In the genomic region with DNA sequence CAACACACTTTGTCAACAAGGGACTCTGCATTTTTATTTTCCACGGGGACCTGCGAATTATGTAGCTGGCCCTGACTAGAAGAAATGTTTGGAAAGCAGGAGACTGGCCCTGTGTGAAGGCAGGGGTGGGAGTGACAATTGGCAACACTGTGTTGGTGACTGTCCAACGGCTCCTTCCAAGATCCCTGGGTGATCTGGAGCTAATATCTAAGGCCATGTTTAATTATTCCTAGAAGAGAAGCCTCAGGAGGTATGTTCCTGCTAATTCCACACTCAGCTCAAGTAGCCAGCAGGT, we compare ENCODE assay signal across 3 cellular contexts.
A peak's percentile ranks its signal among the peaks of the same experiment; 100 is the strongest.
TF ChIP-seq lines count a peak whose summit lies in the region.

No MANE protein-coding gene starts in this region.

TF ChIP-seq in A549, 52 proteins besides CTCF, POLR2A, EP300 and RAD21:
- no peak for TF ChIP-seq HOXB13 (CRISPR knock-in tag; IDR thresholded peaks at IDR 0.05; ENCODE audit: low read depth)
- no peak for TF ChIP-seq POLR2AphosphoS2 (conservative IDR thresholded peaks at IDR 0.05; ENCODE audit: low read length)
- TF ChIP-seq, protein P1, sequence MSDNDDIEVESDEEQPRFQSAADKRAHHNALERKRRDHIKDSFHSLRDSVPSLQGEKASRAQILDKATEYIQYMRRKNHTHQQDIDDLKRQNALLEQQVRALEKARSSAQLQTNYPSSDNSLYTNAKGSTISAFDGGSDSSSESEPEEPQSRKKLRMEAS (IDR thresholded peaks at IDR 0.05) = no peak
- TF ChIP-seq, protein P2, sequence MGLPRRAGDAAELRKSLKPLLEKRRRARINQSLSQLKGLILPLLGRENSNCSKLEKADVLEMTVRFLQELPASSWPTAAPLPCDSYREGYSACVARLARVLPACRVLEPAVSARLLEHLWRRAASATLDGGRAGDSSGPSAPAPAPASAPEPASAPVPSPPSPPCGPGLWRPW (IDR thresholded peaks at IDR 0.05) = no peak
- TF ChIP-seq CEBPB (IDR thresholded peaks at IDR 0.05) = no peak
- TF ChIP-seq FOXS1 (CRISPR knock-in tag; IDR thresholded peaks at IDR 0.05) = no peak
- TF ChIP-seq ZFP36 (IDR thresholded peaks at IDR 0.05; ENCODE audit: borderline replicate concordance, partially characterized antibody) = no peak
- TF ChIP-seq, protein P3, sequence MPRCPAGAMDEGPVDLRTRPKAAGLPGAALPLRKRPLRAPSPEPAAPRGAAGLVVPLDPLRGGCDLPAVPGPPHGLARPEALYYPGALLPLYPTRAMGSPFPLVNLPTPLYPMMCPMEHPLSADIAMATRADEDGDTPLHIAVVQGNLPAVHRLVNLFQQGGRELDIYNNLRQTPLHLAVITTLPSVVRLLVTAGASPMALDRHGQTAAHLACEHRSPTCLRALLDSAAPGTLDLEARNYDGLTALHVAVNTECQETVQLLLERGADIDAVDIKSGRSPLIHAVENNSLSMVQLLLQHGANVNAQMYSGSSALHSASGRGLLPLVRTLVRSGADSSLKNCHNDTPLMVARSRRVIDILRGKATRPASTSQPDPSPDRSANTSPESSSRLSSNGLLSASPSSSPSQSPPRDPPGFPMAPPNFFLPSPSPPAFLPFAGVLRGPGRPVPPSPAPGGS (IDR thresholded peaks at IDR 0.05) = no peak
- TF ChIP-seq KDM1A (IDR thresholded peaks at IDR 0.05; ENCODE audit: low read depth) = no peak
- no peak for TF ChIP-seq TFCP2L1 (CRISPR knock-in tag; IDR thresholded peaks at IDR 0.05)
- TF ChIP-seq BHLHE40 (IDR thresholded peaks at IDR 0.05; ENCODE audit: low read depth, low read length) = no peak
- no peak for TF ChIP-seq FOSL2 (IDR thresholded peaks at IDR 0.05)
- TF ChIP-seq FOSL2 (CRISPR knock-in tag; IDR thresholded peaks at IDR 0.05) = no peak
- TF ChIP-seq CBX2 (IDR thresholded peaks at IDR 0.05; ENCODE audit: borderline replicate concordance, low read depth) = no peak
- no peak for TF ChIP-seq HDAC2 (IDR thresholded peaks at IDR 0.05)
- no peak for TF ChIP-seq NFE2L2 (conservative IDR thresholded peaks at IDR 0.05; ENCODE audit: low read length)
- no peak for TF ChIP-seq CBX8 (IDR thresholded peaks at IDR 0.05)
- TF ChIP-seq ZNF302 (CRISPR knock-in tag; IDR thresholded peaks at IDR 0.05) = no peak

TF ChIP-seq in HCT116, 20 proteins besides CTCF, POLR2A, EP300 and RAD21:
- TF ChIP-seq, protein P1 (IDR thresholded peaks at IDR 0.05) = no peak
- no peak for TF ChIP-seq JUND (IDR thresholded peaks at IDR 0.05)
- no peak for TF ChIP-seq EGR1 (IDR thresholded peaks at IDR 0.05; ENCODE audit: low read depth)
- TF ChIP-seq, protein P4, sequence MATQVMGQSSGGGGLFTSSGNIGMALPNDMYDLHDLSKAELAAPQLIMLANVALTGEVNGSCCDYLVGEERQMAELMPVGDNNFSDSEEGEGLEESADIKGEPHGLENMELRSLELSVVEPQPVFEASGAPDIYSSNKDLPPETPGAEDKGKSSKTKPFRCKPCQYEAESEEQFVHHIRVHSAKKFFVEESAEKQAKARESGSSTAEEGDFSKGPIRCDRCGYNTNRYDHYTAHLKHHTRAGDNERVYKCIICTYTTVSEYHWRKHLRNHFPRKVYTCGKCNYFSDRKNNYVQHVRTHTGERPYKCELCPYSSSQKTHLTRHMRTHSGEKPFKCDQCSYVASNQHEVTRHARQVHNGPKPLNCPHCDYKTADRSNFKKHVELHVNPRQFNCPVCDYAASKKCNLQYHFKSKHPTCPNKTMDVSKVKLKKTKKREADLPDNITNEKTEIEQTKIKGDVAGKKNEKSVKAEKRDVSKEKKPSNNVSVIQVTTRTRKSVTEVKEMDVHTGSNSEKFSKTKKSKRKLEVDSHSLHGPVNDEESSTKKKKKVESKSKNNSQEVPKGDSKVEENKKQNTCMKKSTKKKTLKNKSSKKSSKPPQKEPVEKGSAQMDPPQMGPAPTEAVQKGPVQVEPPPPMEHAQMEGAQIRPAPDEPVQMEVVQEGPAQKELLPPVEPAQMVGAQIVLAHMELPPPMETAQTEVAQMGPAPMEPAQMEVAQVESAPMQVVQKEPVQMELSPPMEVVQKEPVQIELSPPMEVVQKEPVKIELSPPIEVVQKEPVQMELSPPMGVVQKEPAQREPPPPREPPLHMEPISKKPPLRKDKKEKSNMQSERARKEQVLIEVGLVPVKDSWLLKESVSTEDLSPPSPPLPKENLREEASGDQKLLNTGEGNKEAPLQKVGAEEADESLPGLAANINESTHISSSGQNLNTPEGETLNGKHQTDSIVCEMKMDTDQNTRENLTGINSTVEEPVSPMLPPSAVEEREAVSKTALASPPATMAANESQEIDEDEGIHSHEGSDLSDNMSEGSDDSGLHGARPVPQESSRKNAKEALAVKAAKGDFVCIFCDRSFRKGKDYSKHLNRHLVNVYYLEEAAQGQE (IDR thresholded peaks at IDR 0.05; ENCODE audit: low read depth) = no peak
- no peak for TF ChIP-seq ELF1 (IDR thresholded peaks at IDR 0.05; ENCODE audit: borderline replicate concordance, low read depth)
- TF ChIP-seq EZH2phosphoT487 (IDR thresholded peaks at IDR 0.05; ENCODE audit: borderline replicate concordance) = no peak
- no peak for TF ChIP-seq EZH2 (IDR thresholded peaks at IDR 0.05)
- TF ChIP-seq SP1 (IDR thresholded peaks at IDR 0.05; ENCODE audit: low read depth) = no peak
- TF ChIP-seq, protein P5, sequence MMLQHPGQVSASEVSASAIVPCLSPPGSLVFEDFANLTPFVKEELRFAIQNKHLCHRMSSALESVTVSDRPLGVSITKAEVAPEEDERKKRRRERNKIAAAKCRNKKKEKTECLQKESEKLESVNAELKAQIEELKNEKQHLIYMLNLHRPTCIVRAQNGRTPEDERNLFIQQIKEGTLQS (IDR thresholded peaks at IDR 0.05) = no peak
- no peak for TF ChIP-seq SRF (IDR thresholded peaks at IDR 0.05; ENCODE audit: low read depth)
- no peak for TF ChIP-seq YY1 (IDR thresholded peaks at IDR 0.05; ENCODE audit: extremely low read depth, insufficient replicate concordance, low read depth, low read length)
- no peak for TF ChIP-seq TCF7L2 (IDR thresholded peaks at IDR 0.05; ENCODE audit: borderline replicate concordance, extremely low read depth, insufficient read depth, insufficient read length)
- TF ChIP-seq CBX3 (IDR thresholded peaks at IDR 0.05; ENCODE audit: low read depth) = no peak

TF ChIP-seq in K562, 482 proteins besides CTCF, POLR2A, EP300 and RAD21:
- TF ChIP-seq MTA2 (IDR thresholded peaks at IDR 0.05; ENCODE audit: low read depth) = no peak
- no peak for TF ChIP-seq HSF4 (CRISPR knock-in tag; IDR thresholded peaks at IDR 0.05; ENCODE audit: borderline replicate concordance)
- peak; percentile 28 for TF ChIP-seq RBBP5 (IDR thresholded peaks at IDR 0.05; ENCODE audit: borderline replicate concordance, insufficient read depth, low read length, poor library complexity, severe bottlenecking)
- TF ChIP-seq, protein P6, sequence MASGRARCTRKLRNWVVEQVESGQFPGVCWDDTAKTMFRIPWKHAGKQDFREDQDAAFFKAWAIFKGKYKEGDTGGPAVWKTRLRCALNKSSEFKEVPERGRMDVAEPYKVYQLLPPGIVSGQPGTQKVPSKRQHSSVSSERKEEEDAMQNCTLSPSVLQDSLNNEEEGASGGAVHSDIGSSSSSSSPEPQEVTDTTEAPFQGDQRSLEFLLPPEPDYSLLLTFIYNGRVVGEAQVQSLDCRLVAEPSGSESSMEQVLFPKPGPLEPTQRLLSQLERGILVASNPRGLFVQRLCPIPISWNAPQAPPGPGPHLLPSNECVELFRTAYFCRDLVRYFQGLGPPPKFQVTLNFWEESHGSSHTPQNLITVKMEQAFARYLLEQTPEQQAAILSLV (tag; IDR thresholded peaks at IDR 0.05) = 0 out of 2 replicates have a peak, but pooled peaks have one; percentile 5
- no peak for TF ChIP-seq SMAD3 (CRISPR knock-in tag; conservative IDR thresholded peaks at IDR 0.05)
- TF ChIP-seq, protein P7, sequence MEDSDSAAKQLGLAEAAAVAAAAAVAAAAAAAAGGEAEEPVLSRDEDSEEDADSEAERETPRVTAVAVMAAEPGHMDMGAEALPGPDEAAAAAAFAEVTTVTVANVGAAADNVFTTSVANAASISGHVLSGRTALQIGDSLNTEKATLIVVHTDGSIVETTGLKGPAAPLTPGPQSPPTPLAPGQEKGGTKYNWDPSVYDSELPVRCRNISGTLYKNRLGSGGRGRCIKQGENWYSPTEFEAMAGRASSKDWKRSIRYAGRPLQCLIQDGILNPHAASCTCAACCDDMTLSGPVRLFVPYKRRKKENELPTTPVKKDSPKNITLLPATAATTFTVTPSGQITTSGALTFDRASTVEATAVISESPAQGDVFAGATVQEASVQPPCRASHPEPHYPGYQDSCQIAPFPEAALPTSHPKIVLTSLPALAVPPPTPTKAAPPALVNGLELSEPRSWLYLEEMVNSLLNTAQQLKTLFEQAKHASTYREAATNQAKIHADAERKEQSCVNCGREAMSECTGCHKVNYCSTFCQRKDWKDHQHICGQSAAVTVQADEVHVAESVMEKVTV (CRISPR knock-in tag; IDR thresholded peaks at IDR 0.05) = no peak
- peak in 1 of 2 experiments; percentile 40; a peak in 1 of 4 replicates for TF ChIP-seq FOXA3 (CRISPR knock-in tag; conservative IDR thresholded peaks at IDR 0.05 in 1 of 2, IDR thresholded peaks at IDR 0.05 in 1 of 2)
- TF ChIP-seq, protein P1 (CRISPR knock-in tag; IDR thresholded peaks at IDR 0.05) = 0 out of 2 replicates have a peak, but pooled peaks have one; percentile 14
